Comparison of ENCODE assay signal across 10 cellular contexts in genomic region chr3:194575484-194576210, GRCh38. TPM values are rescaled to one million over a fixed set of nuclear protein-coding genes. Genes with fewer than 3 reads are reported as not detected.
A peak's percentile ranks its signal among the peaks of the same experiment; 100 is the strongest.
DNase-seq lines count a peak whose midpoint lies in the region; ATAC-seq and TF ChIP-seq lines count a peak whose summit lies in the region.
"Had no signal": no experiment of that assay in that cellular context is flagged by ENCODE, and none has a peak within 500 bp of the region (broad histone marks: within the 10 kb centered on the region; RNA-seq: fewer than 3 reads in every experiment).

No MANE protein-coding gene starts in this region.

- H3K9me3 Mint-ChIP-seq in natural killer cell treated with Interleukin-12 subunit alpha and Interleukin-12 subunit beta and Interleukin-15 and Interleukin-18, amount 100 ng/mL, for 72 hours: no peaks in the 10 kb centered on the region

- no peaks in the 10 kb centered on the region for H3K36me3 Mint-ChIP-seq in natural killer cell treated with Interleukin-12 subunit alpha and Interleukin-12 subunit beta and Interleukin-15 and Interleukin-18, amount 100 ng/mL, for 72 hours
- H3K36me3 Mint-ChIP-seq: CD4-positive, CD25-positive, alpha-beta regulatory T cell had no signal

- ATAC-seq in left lung (peak; percentile 22), left colon (no peak)
- ATAC-seq in natural killer cell treated with Interleukin-12 subunit alpha and Interleukin-12 subunit beta and Interleukin-15 and Interleukin-18, amount 100 ng/mL, for 72 hours: no peak

- no peak overlapping the region for H2AK5ac ChIP-seq in trophoblast cell (ENCODE audit: low read length)

- H3K79me2 ChIP-seq in trophoblast cell (ENCODE audit: control insufficient read depth, insufficient read depth, low read length, poor library complexity): no peaks in the 10 kb centered on the region

- peaks cover 25 to 30% of the 10 kb centered on the region in 2 donors for H3K27me3 Mint-ChIP-seq in natural killer cell treated with Interleukin-12 subunit alpha and Interleukin-12 subunit beta and Interleukin-15 and Interleukin-18, amount 100 ng/mL, for 72 hours

- WGBS in trophoblast cell (ENCODE audit: extremely low coverage, insufficient coverage, insufficient read length): no CpG with 5 or more reads among the region's 9 CpGs

- H3K4me1 Mint-ChIP-seq in natural killer cell treated with Interleukin-12 subunit alpha and Interleukin-12 subunit beta and Interleukin-15 and Interleukin-18, amount 100 ng/mL, for 72 hours (ENCODE audit: low read depth in 2 of 2): peaks cover 7 to 11% of the 10 kb centered on the region in 2 donors

- H4K8ac ChIP-seq in trophoblast cell (ENCODE audit: low read depth, low read length): no peak overlapping the region

- H3K27me3 ChIP-seq in left lung: peaks cover 0 to 19% of the 10 kb centered on the region in 2 donors
- H3K27me3 ChIP-seq in trophoblast cell (ENCODE audit: insufficient read depth, low read length): no peaks in the 10 kb centered on the region

- H2AFZ ChIP-seq in trophoblast cell (ENCODE audit: insufficient read depth, low read length, poor library complexity): no peak overlapping the region

- no peak overlapping the region for H4K91ac ChIP-seq in trophoblast cell (ENCODE audit: low read depth, low read length)

- H3K4me3 Mint-ChIP-seq in natural killer cell treated with Interleukin-12 subunit alpha and Interleukin-12 subunit beta and Interleukin-15 and Interleukin-18, amount 100 ng/mL, for 72 hours: no peak overlapping the region
- H3K4me3 Mint-ChIP-seq: CD4-positive, CD25-positive, alpha-beta regulatory T cell had no signal

- DNase-seq in AG09319 (ENCODE audit: extremely low read depth, low read depth) (peak; percentile 31), NB4 (ENCODE audit: low read depth) (peak; percentile 80), choroid plexus epithelial cell (ENCODE audit: low read depth) (peak; percentile 80), left lung (no peak), left colon (no peak), iPS-NIHi7 (ENCODE audit: extremely low spot score) (no peak), trophoblast cell (no peak)
- no peak for DNase-seq in natural killer cell treated with Interleukin-12 subunit alpha and Interleukin-12 subunit beta and Interleukin-15 and Interleukin-18, amount 100 ng/mL, for 72 hours (ENCODE audit: low spot score)
- DNase-seq: activated effector memory CD4-positive, alpha-beta T cell treated with anti-CD3 and anti-CD28 coated beads, Interleukin-2, amount 50 U/mL, for 16 hours; CD4-positive, CD25-positive, alpha-beta regulatory T cell had no signal

- H2BK12ac ChIP-seq in trophoblast cell (ENCODE audit: low read length): no peak overlapping the region

- H3K9me3 ChIP-seq in left lung (no peaks in the 10 kb centered on the region), trophoblast cell (ENCODE audit: insufficient read depth, low read depth, low read length) (no peaks in the 10 kb centered on the region)

- no peak overlapping the region for H3K9ac ChIP-seq in trophoblast cell (ENCODE audit: low read length)

- TF ChIP-seq CTCF in AG09319 (IDR thresholded peaks at IDR 0.05; ENCODE audit: low read depth, low read length): no peak
- TF ChIP-seq CTCF in NB4 (IDR thresholded peaks at IDR 0.05; ENCODE audit: low read depth, low read length): no peak
- no peak for TF ChIP-seq CTCF in choroid plexus epithelial cell (conservative IDR thresholded peaks at IDR 0.05; ENCODE audit: low read depth, low read length)
- no peak for TF ChIP-seq CTCF in left lung (IDR thresholded peaks at IDR 0.05)

- H3K18ac ChIP-seq in trophoblast cell (ENCODE audit: low read length): no peak overlapping the region

- H3K4me2 ChIP-seq in trophoblast cell (ENCODE audit: low read length): no peak overlapping the region

- H3K36me3 ChIP-seq in left lung (no peaks in the 10 kb centered on the region), trophoblast cell (ENCODE audit: control insufficient read depth in 1 of 2, insufficient read depth in 2 of 2, low read length in 2 of 2) (no peaks in the 10 kb centered on the region)

- H3K27ac Mint-ChIP-seq in natural killer cell treated with Interleukin-12 subunit alpha and Interleukin-12 subunit beta and Interleukin-15 and Interleukin-18, amount 100 ng/mL, for 72 hours: no peak overlapping the region
- H3K27ac Mint-ChIP-seq: CD4-positive, CD25-positive, alpha-beta regulatory T cell had no signal

- intact Hi-C loops in left lung (cut with DNase I): no loop called here
- intact Hi-C loops in left colon (cut with DNase I, micrococcal nuclease): loop anchor here in 1 of 2 donors (10.0 kb wide), 1 partner anchor 101 kb away; no protein-coding TSS in a partner anchor

- no peak overlapping the region for H4K12ac ChIP-seq in trophoblast cell (ENCODE audit: low read depth, low read length)

- H3K4me3 ChIP-seq in NB4 (ENCODE audit: low read depth, low read length) (no peak overlapping the region), choroid plexus epithelial cell (ENCODE audit: low read depth, low read length) (no peak overlapping the region), left lung (no peak overlapping the region), trophoblast cell (ENCODE audit: low read depth, low read length) (no peak overlapping the region)

- H3K4ac ChIP-seq in trophoblast cell (ENCODE audit: low read depth, low read length): no peak overlapping the region

- H3K14ac ChIP-seq in trophoblast cell (ENCODE audit: low read length): no peak overlapping the region

- H2BK120ac ChIP-seq in trophoblast cell (ENCODE audit: insufficient read depth, low read length, poor library complexity): no peak overlapping the region

- peaks cover 5% of the 10 kb centered on the region for H3K79me1 ChIP-seq in trophoblast cell (ENCODE audit: low read length)

- H3K27ac ChIP-seq in left lung (peak overlapping the region in 1 of 2 donors; percentile 59), trophoblast cell (ENCODE audit: low read depth, low read length) (no peak overlapping the region)

- no peak overlapping the region for H2BK5ac ChIP-seq in trophoblast cell (ENCODE audit: low read depth, low read length, poor library complexity)

- no peak for TF ChIP-seq POLR2A in NB4 (IDR thresholded peaks at IDR 0.05; ENCODE audit: extremely low read depth, insufficient read length)

- H3K4me1 ChIP-seq in left lung (peaks cover 0 to 77% of the 10 kb centered on the region in 2 donors), trophoblast cell (ENCODE audit: control insufficient read depth in 1 of 2, insufficient read depth in 2 of 2, low read length in 2 of 2) (peaks cover 9 to 12% of the 10 kb centered on the region in 2 experiments)

- H3K23ac ChIP-seq in trophoblast cell (ENCODE audit: low read length): no peak overlapping the region

RNA-seq across cellular contexts. Expression of gene TMEM44, which starts 57.6 kb away (rescaled TPM):
- total RNA-seq in left lung (10 to 100 TPM; 13.4 to 20.6 TPM), left colon (10 to 100 TPM; 46.1 to 68.2 TPM)
- 1 to 10 TPM; 4.7 to 8.5 TPM for total RNA-seq in natural killer cell treated with Interleukin-12 subunit alpha and Interleukin-12 subunit beta and Interleukin-15 and Interleukin-18, amount 100 ng/mL, for 72 hours
- polyA plus RNA-seq in trophoblast cell (2013): 9.6 and 10.5 TPM in 2 replicates

Comparison
In these comparisons a context has a peak if more than half of its experiments do, and no peak if none do; other contexts are left out.
1. DNase-seq: peak in AG09319 (single experiment), NB4 (single experiment) and choroid plexus epithelial cell (single experiment); none in left lung (0 of 2), left colon (0 of 2), natural killer cell treated with Interleukin-12 subunit alpha and Interleukin-12 subunit beta and Interleukin-15 and Interleukin-18, amount 100 ng/mL, for 72 hours (single experiment), iPS-NIHi7 (single experiment) and trophoblast cell (0 of 2).